In genomic region chr12:132144115-132145071, GRCh38 we compare ENCODE assay signal across 1 cellular context.
TF ChIP-seq lines count a peak whose summit lies in the region.

DDX51 (minus strand) TSS chr12:132144319; CDS start chr12:132144296, 23 bp downstream.
NOC4L (plus strand) TSS chr12:132144457; CDS start chr12:132144489, 32 bp downstream.

TF ChIP-seq in GM12878, 131 proteins besides CTCF, POLR2A, EP300 and RAD21 (continued from another document and continues in another):
- peak; percentile 86 for TF ChIP-seq SP1 (IDR thresholded peaks at IDR 0.05; ENCODE audit: low read depth, low read length)
- no peak for TF ChIP-seq FOXM1 (IDR thresholded peaks at IDR 0.05; ENCODE audit: low read depth, low read length)
- TF ChIP-seq FOS (IDR thresholded peaks at IDR 0.05; ENCODE audit: borderline replicate concordance, extremely low read depth, insufficient read length) = no peak
- TF ChIP-seq RB1 (IDR thresholded peaks at IDR 0.05; ENCODE audit: borderline replicate concordance) = peak; percentile 96
- no peak for TF ChIP-seq WRNIP1 (IDR thresholded peaks at IDR 0.05; ENCODE audit: borderline replicate concordance, low read depth, low read length)
- TF ChIP-seq RUNX3 (IDR thresholded peaks at IDR 0.05; ENCODE audit: low read length) = peak; percentile 63
- TF ChIP-seq ZNF217 (IDR thresholded peaks at IDR 0.05) = no peak
- peak; percentile 37; the same call in 1 of the 2 replicates for TF ChIP-seq TCF12 (IDR thresholded peaks at IDR 0.05; ENCODE audit: low read depth, low read length)
- peak; percentile 93 for TF ChIP-seq ATF7 (IDR thresholded peaks at IDR 0.05; ENCODE audit: low read depth)
- peak; percentile 98 for TF ChIP-seq SIN3A (IDR thresholded peaks at IDR 0.05; ENCODE audit: low read depth, low read length)
- no peak for TF ChIP-seq CBX3 (IDR thresholded peaks at IDR 0.05; ENCODE audit: borderline replicate concordance, low read depth)
- TF ChIP-seq USF1 (IDR thresholded peaks at IDR 0.05; ENCODE audit: borderline replicate concordance, extremely low read length, insufficient read depth, low read depth, low read length) = no peak
- peak; percentile 42 for TF ChIP-seq E2F8 (IDR thresholded peaks at IDR 0.05; ENCODE audit: low read depth, partially characterized antibody)
- peak; percentile 95 for TF ChIP-seq IKZF1 (conservative IDR thresholded peaks at IDR 0.05)
- no peak for TF ChIP-seq NFIC (IDR thresholded peaks at IDR 0.05; ENCODE audit: low read depth, low read length)
- no peak for TF ChIP-seq ZNF384 (IDR thresholded peaks at IDR 0.05; ENCODE audit: borderline replicate concordance, low read depth, low read length)
- TF ChIP-seq SPI1 (IDR thresholded peaks at IDR 0.05; ENCODE audit: borderline replicate concordance, insufficient read depth, low read depth, low read length) = no peak
- TF ChIP-seq CREM (IDR thresholded peaks at IDR 0.05; ENCODE audit: low read depth) = peak; percentile 100
- peak; percentile 98 for TF ChIP-seq ATF3 (IDR thresholded peaks at IDR 0.05; ENCODE audit: borderline replicate concordance, extremely low read depth, low read depth, low read length)
- no peak for TF ChIP-seq KAT2A (conservative IDR thresholded peaks at IDR 0.05; ENCODE audit: control insufficient read depth, low read depth, low read length)
- peak; percentile 84; the same call in 1 of the 2 replicates for TF ChIP-seq SMARCA5 (IDR thresholded peaks at IDR 0.05)
- peak; percentile 87 for TF ChIP-seq ZNF592 (IDR thresholded peaks at IDR 0.05)
- TF ChIP-seq BHLHE40 (IDR thresholded peaks at IDR 0.05; ENCODE audit: borderline replicate concordance in 1 of 2, low read depth in 2 of 2, low read length in 1 of 2) = peak; percentile 96 to 99
- peak; percentile 94; the same call in 1 of the 2 replicates for TF ChIP-seq ZNF207 (IDR thresholded peaks at IDR 0.05; ENCODE audit: borderline replicate concordance)
- TF ChIP-seq HDAC2 (IDR thresholded peaks at IDR 0.05) = no peak
- TF ChIP-seq MYB (IDR thresholded peaks at IDR 0.05; ENCODE audit: borderline replicate concordance, low read depth, low read length) = no peak
- no peak for TF ChIP-seq PRDM15 (CRISPR knock-in tag; IDR thresholded peaks at IDR 0.05)
- TF ChIP-seq ZNF24 (IDR thresholded peaks at IDR 0.05) = 0 out of 2 replicates have a peak, but pooled peaks have one; percentile 6
- TF ChIP-seq TBL1XR1 (IDR thresholded peaks at IDR 0.05; ENCODE audit: low read depth, low read length) = peak; percentile 65; the same call in 1 of the 2 replicates
- peak; percentile 98 for TF ChIP-seq MAX (IDR thresholded peaks at IDR 0.05; ENCODE audit: low read depth, low read length)
- TF ChIP-seq RELB (IDR thresholded peaks at IDR 0.05; ENCODE audit: low read depth) = peak; percentile 86
- peak; percentile 72; the same call in 1 of the 2 replicates for TF ChIP-seq NR2C1 (IDR thresholded peaks at IDR 0.05)
- 0 out of 2 replicates have a peak, but pooled peaks have one; percentile 52 for TF ChIP-seq MEF2A (IDR thresholded peaks at IDR 0.05; ENCODE audit: insufficient read depth, low read depth, low read length)
- no peak for TF ChIP-seq ZSCAN29 (IDR thresholded peaks at IDR 0.05)
- TF ChIP-seq E2F4 (IDR thresholded peaks at IDR 0.05; ENCODE audit: low read depth, low read length) = no peak
- peak; percentile 92 for TF ChIP-seq HCFC1 (IDR thresholded peaks at IDR 0.05; ENCODE audit: low read length)
- TF ChIP-seq RBBP5 (conservative IDR thresholded peaks at IDR 0.05) = no peak
- peak; percentile 50; the same call in 1 of the 2 replicates for TF ChIP-seq BACH1 (IDR thresholded peaks at IDR 0.05; ENCODE audit: borderline replicate concordance)
- no peak for TF ChIP-seq KDM1A (IDR thresholded peaks at IDR 0.05; ENCODE audit: borderline replicate concordance)
- peak; percentile 57; the same call in 1 of the 2 replicates for TF ChIP-seq PAX5 (IDR thresholded peaks at IDR 0.05; ENCODE audit: borderline replicate concordance, low read depth, low read length)
- TF ChIP-seq SRF (IDR thresholded peaks at IDR 0.05; ENCODE audit: low read depth in 2 of 2, low read length in 2 of 2) = peak; percentile 79 to 96
- TF ChIP-seq HSF1 (IDR thresholded peaks at IDR 0.05; ENCODE audit: low read depth, low read length) = 0 out of 2 replicates have a peak, but pooled peaks have one; percentile 16
- peak; percentile 88 for TF ChIP-seq MYC (IDR thresholded peaks at IDR 0.05; ENCODE audit: insufficient read depth, insufficient read length, insufficient replicate concordance, low read length, severe bottlenecking)
- TF ChIP-seq CREB1 (IDR thresholded peaks at IDR 0.05; ENCODE audit: low read depth) = peak; percentile 100
- peak; percentile 62; the same call in 1 of the 2 replicates for TF ChIP-seq GATAD2B (conservative IDR thresholded peaks at IDR 0.05; ENCODE audit: low read depth)
- TF ChIP-seq YY1 (IDR thresholded peaks at IDR 0.05; ENCODE audit: low read depth, low read length) = peak; percentile 95
- TF ChIP-seq LARP7 (IDR thresholded peaks at IDR 0.05) = peak; percentile 89
- TF ChIP-seq ETV6 (conservative IDR thresholded peaks at IDR 0.05 in 1 of 2, IDR thresholded peaks at IDR 0.05 in 1 of 2; ENCODE audit: borderline replicate concordance in 1 of 2, low read depth in 1 of 2) = 0 out of 4 replicates have a peak, but pooled peaks of 1 of the 2 experiments have one; percentile 13
- peak; percentile 99 for TF ChIP-seq MXI1 (IDR thresholded peaks at IDR 0.05; ENCODE audit: low read depth, low read length)
- peak; percentile 88 for TF ChIP-seq CHD2 (IDR thresholded peaks at IDR 0.05; ENCODE audit: borderline replicate concordance, low read depth, low read length)
